In the genomic region with DNA sequence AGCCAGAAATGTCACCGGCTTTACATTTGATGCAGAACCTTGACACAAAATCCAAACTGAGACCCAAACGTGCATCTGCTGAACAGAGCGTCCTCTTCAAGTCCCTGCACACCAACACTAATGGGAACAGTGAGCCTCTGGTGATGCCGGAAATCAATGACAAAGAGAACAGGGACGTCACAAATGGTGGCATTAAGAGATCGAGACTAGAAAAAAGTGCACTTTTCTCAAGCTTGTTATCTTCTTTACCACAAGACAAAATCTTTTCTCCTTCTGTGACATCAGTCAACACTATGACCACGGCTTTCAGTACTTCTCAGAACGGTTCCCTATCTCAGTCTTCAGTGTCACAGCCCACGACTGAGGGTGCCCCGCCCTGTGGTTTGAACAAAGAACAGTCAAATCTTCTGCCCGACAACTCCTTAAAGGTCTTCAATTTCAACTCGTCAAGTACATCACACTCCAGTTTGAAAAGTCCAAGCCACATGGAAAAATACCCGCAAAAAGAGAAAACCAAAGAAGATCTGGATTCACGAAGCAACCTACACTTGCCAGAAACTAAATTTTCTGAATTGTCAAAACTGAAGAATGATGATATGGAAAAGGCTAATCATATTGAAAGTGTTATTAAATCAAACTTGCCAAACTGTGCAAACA, we compare ENCODE assay signal across 9 cellular contexts.
DNase-seq lines count a peak whose midpoint lies in the region; ATAC-seq and TF ChIP-seq lines count a peak whose summit lies in the region.
"Had no signal": no experiment of that assay in that cellular context is flagged by ENCODE, and none has a peak within 500 bp of the region (broad histone marks: within the 10 kb centered on the region; RNA-seq: fewer than 3 reads in every experiment).

No MANE protein-coding gene starts in this region.

- H3K27me3 ChIP-seq in heart left ventricle, result no peaks in the 10 kb centered on the region
- H3K27me3 ChIP-seq in right cardiac atrium (ENCODE audit: control insufficient read depth, insufficient read depth), result no peaks in the 10 kb centered on the region
- H3K27me3 ChIP-seq: cardiac muscle cell had no signal

- no peaks in the 10 kb centered on the region for H3K27me3 Mint-ChIP-seq in activated CD4-positive, alpha-beta memory T cell treated with anti-CD3 and anti-CD28 coated beads for 36 hours
- H3K27me3 Mint-ChIP-seq in stimulated activated naive CD8-positive, alpha-beta T cell treated with anti-CD3 and anti-CD28 coated beads, Interleukin-15, amount 100 ng/mL, for 72 hours, result no peaks in the 10 kb centered on the region

- peaks cover 0 to 94% (median 0%) of the 10 kb centered on the region in 12 donors for H3K4me1 ChIP-seq in heart left ventricle
- H3K4me1 ChIP-seq in right cardiac atrium (ENCODE audit: control insufficient read depth, insufficient read depth, low read length), result no peaks in the 10 kb centered on the region

- POLR2A ChIA-PET in activated CD4-positive, alpha-beta memory T cell treated with anti-CD3 and anti-CD28 coated beads for 36 hours (lab: Charles Lee), result interaction anchor here (0.6 to 5.1 kb wide), 13 partner anchors 9 to 874 kb away, joined by 3 to 75 read pairs (median 6); no protein-coding TSS in a partner anchor

- DNase-seq in heart left ventricle (peak in 1 of 5 donors; percentile 38), cardiac septum (ENCODE audit: low spot score) (no peak), HUDEP-2 (lab: John Stamatoyannopoulos, UW; ENCODE audit: unreplicated experiment in 76 of 76) (peak in 72 of 76 experiments; percentile 35 to 97 (median 83)), right cardiac atrium (peak in 2 of 3 donors; percentile 55 to 71), globus pallidus (ENCODE audit: low spot score) (no peak), OCI-M2 (lab: John Stamatoyannopoulos, UW; ENCODE audit: unreplicated experiment) (no peak)
- DNase-seq in activated CD4-positive, alpha-beta memory T cell treated with anti-CD3 and anti-CD28 coated beads for 36 hours, result peak; percentile 90
- DNase-seq in stimulated activated naive CD8-positive, alpha-beta T cell treated with anti-CD3 and anti-CD28 coated beads, Interleukin-15, amount 100 ng/mL, for 72 hours, result peak; percentile 82 to 91

- H3K4me3 Mint-ChIP-seq in activated CD4-positive, alpha-beta memory T cell treated with anti-CD3 and anti-CD28 coated beads for 36 hours, result peak overlapping the region; percentile 76
- peak overlapping the region; percentile 82 to 95 for H3K4me3 Mint-ChIP-seq in stimulated activated naive CD8-positive, alpha-beta T cell treated with anti-CD3 and anti-CD28 coated beads, Interleukin-15, amount 100 ng/mL, for 72 hours

- H3K27ac ChIP-seq in heart left ventricle (peak overlapping the region in 1 of 12 donors; percentile 90), right cardiac atrium (ENCODE audit: low read length) (no peak overlapping the region)
- H3K27ac ChIP-seq: cardiac muscle cell had no signal

- H3K27ac Mint-ChIP-seq in activated CD4-positive, alpha-beta memory T cell treated with anti-CD3 and anti-CD28 coated beads for 36 hours, result peak overlapping the region; percentile 99
- peak overlapping the region; percentile 98 to 99 for H3K27ac Mint-ChIP-seq in stimulated activated naive CD8-positive, alpha-beta T cell treated with anti-CD3 and anti-CD28 coated beads, Interleukin-15, amount 100 ng/mL, for 72 hours

- CTCF ChIA-PET in activated CD4-positive, alpha-beta memory T cell treated with anti-CD3 and anti-CD28 coated beads for 36 hours (lab: Charles Lee), result interaction anchor here (0.6 to 4.4 kb wide), 9 partner anchors 8 to 1302 kb away, joined by 3 to 35 read pairs (median 10); no protein-coding TSS in a partner anchor

- WGBS in heart left ventricle, 4 donors, result 75 to 81% (median 78%) methylated on average over 14 of the region's 14 CpGs
- WGBS in right cardiac atrium, result 65% methylated on average over 14 of the region's 14 CpGs

- ATAC-seq in heart left ventricle (peak; percentile 58 to 70 (median 62)), right cardiac atrium (peak; percentile 46 to 55)
- peak; percentile 83 for ATAC-seq in stimulated activated naive CD8-positive, alpha-beta T cell treated with anti-CD3 and anti-CD28 coated beads, Interleukin-15, amount 100 ng/mL, for 72 hours

- TF ChIP-seq CTCF in heart left ventricle (IDR thresholded peaks at IDR 0.05), result no peak

- H3K9me3 ChIP-seq in heart left ventricle (no peaks in the 10 kb centered on the region), right cardiac atrium (ENCODE audit: control insufficient read depth, low read length) (no peaks in the 10 kb centered on the region)

- H3K4me3 ChIP-seq in heart left ventricle (peak overlapping the region in 2 of 12 donors; percentile 4 to 49), right cardiac atrium (ENCODE audit: low read length) (no peak overlapping the region)
- H3K4me3 ChIP-seq: cardiac muscle cell had no signal

- no peaks in the 10 kb centered on the region for H3K9me3 Mint-ChIP-seq in activated CD4-positive, alpha-beta memory T cell treated with anti-CD3 and anti-CD28 coated beads for 36 hours
- no peaks in the 10 kb centered on the region for H3K9me3 Mint-ChIP-seq in stimulated activated naive CD8-positive, alpha-beta T cell treated with anti-CD3 and anti-CD28 coated beads, Interleukin-15, amount 100 ng/mL, for 72 hours

- peaks cover 0 to under 1% (median 0%) of the 10 kb centered on the region in 9 donors for H3K36me3 ChIP-seq in heart left ventricle
- H3K36me3 ChIP-seq: cardiac muscle cell had no signal

- peaks cover 38% of the 10 kb centered on the region for H3K36me3 Mint-ChIP-seq in activated CD4-positive, alpha-beta memory T cell treated with anti-CD3 and anti-CD28 coated beads for 36 hours

- intact Hi-C loops in heart left ventricle (cut with DNase I), result no loop called here
- intact Hi-C loops in cardiac septum (cut with DNase I), result no loop called here
- intact Hi-C loops in activated CD4-positive, alpha-beta memory T cell treated with anti-CD3 and anti-CD28 coated beads for 36 hours (cut with micrococcal nuclease), result loop anchor here (1.0 to 10.0 kb wide), 9 partner anchors 8 to 1194 kb away; no protein-coding TSS in a partner anchor
- intact Hi-C loops in right cardiac atrium (cut with DNase I), result no loop called here

- TF ChIP-seq POLR2A in heart left ventricle (IDR thresholded peaks at IDR 0.05), result no peak

- peaks cover 71% of the 10 kb centered on the region for H3K4me1 Mint-ChIP-seq in activated CD4-positive, alpha-beta memory T cell treated with anti-CD3 and anti-CD28 coated beads for 36 hours (ENCODE audit: low read depth)
- H3K4me1 Mint-ChIP-seq in stimulated activated naive CD8-positive, alpha-beta T cell treated with anti-CD3 and anti-CD28 coated beads, Interleukin-15, amount 100 ng/mL, for 72 hours, result peaks cover 90% of the 10 kb centered on the region

Comparison
In these comparisons a context has a peak if more than half of its experiments do, and no peak if none do; other contexts are left out.
1. DNase-seq: peak in HUDEP-2 (72 of 76), activated CD4-positive, alpha-beta memory T cell treated with anti-CD3 and anti-CD28 coated beads for 36 hours (single experiment), right cardiac atrium (2 of 3) and stimulated activated naive CD8-positive, alpha-beta T cell treated with anti-CD3 and anti-CD28 coated beads, Interleukin-15, amount 100 ng/mL, for 72 hours (2 of 2); none in cardiac septum (single experiment), globus pallidus (single experiment) and OCI-M2 (single experiment).
2. Peak in every context shown above with its lines, with median percentiles within 50 percentile points of each other: ATAC-seq.